ENCODE assay signal across 9 cellular contexts in the genomic region with DNA sequence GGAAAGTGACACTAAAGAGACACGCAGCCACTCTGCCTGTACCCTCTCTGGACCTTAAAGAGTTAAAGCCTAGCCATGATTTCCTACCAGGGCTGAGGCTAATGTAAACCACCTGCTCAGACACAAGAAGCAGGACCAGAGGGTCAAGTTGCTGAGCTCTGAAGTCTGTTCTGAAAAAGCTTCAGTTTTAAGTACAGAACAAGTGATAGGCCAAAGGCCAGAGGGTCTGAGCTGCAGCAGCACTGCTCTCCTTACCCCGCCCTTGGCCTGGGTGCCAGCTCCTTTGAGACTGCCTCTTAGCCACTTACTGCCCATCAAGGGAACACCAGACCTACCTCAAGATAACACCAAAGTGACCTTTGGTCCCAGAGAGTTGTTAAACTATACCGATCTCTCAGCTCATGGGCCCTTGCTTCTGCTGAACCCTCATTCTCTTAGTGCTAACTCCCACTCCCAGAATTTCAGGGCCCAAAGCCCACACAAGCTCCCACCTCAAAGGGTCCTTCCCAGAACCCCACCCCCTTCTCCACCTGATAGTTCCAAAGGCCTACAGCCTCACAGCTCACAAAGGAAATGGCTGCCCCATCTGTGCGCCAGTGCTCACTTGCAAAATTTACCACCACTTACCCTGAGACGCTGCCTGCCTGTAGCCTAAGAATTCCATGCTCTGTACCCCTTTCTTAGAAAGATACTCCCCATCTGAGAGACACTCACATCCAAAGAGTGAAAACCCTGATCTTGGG. TPM values are rescaled to one million over a fixed set of nuclear protein-coding genes. Genes with fewer than 3 reads are reported as not detected.
DNase-seq lines count a peak whose midpoint lies in the region; ATAC-seq, FAIRE-seq and TF ChIP-seq lines count a peak whose summit lies in the region.
"Had no signal": no experiment of that assay in that cellular context is flagged by ENCODE, and none has a peak within 500 bp of the region (broad histone marks: within the 10 kb centered on the region; RNA-seq: fewer than 3 reads in every experiment).

No MANE protein-coding gene starts in this region.

- WGBS in GM12878 (ENCODE audit: insufficient coverage, insufficient replicate concordance, low lambda C conversion rate, missing lambda C conversion rate): 75% methylated on average over 5 of the region's 5 CpGs
- WGBS in HepG2 (ENCODE audit: low lambda C conversion rate): 89% methylated on average over 3 of the region's 5 CpGs
- 54% methylated on average over 5 of the region's 5 CpGs for WGBS in thymus

- DNase-seq in NCI-H2171 treated with DMSO at 0.1 percent for 48 hours (lab: John Stamatoyannopoulos, UW) (peak; percentile 24), NCI-H2171 (lab: John Stamatoyannopoulos, UW) (no peak), GM12878 (ENCODE audit: low read depth, low spot score) (no peak), HepG2 (ENCODE audit: low spot score) (no peak)
- DNase-seq: activated CD4-positive, CD25-positive, alpha-beta regulatory T cell had no signal

- CTCF ChIA-PET in GM12878 (lab: Yijun Ruan, JAX): interaction anchor here (0.9 to 4.4 kb wide), 19 partner anchors 8 to 392 kb away, joined by 3 to 63 read pairs (median 5); no protein-coding TSS in a partner anchor
- CTCF ChIA-PET in HepG2 (lab: Yijun Ruan, JAX; ENCODE audit: low intra/inter-chr PET ratio, low total read pairs): no interaction called here

- ATAC-seq in GM12878: peak; percentile 13
- no peak for ATAC-seq in HepG2
- no peak for ATAC-seq in HG03097 (IDR thresholded peaks at IDR 0.05; ENCODE audit: low FRiP score, unreplicated experiment)
- no peak for ATAC-seq in HG02970 (IDR thresholded peaks at IDR 0.05; ENCODE audit: low FRiP score, unreplicated experiment)
- no peak for ATAC-seq in HG02798 (IDR thresholded peaks at IDR 0.05; ENCODE audit: poor library complexity, unreplicated experiment)

- BruUV-seq in GM12878 (replicated peaks; lab: Mats Ljungman, UMichigan) (no TSS peak), HepG2 (replicated peaks; lab: Mats Ljungman, UMichigan) (no TSS peak)

- H3K27me3 ChIP-seq in GM12878 (replicated peaks in 1 of 2; ENCODE audit: control insufficient read depth in 2 of 2, insufficient read depth in 2 of 2, low read length in 1 of 2) (no peaks in the 10 kb centered on the region), HepG2 (ENCODE audit: control insufficient read depth in 1 of 2, insufficient read depth in 2 of 2, low read length in 2 of 2) (no peaks in the 10 kb centered on the region; a peak in 1 of 5 replicates), thymus (ENCODE audit: control insufficient read depth, insufficient read depth) (no peaks in the 10 kb centered on the region)

- RAD21 ChIA-PET in GM12878 (lab: Charles Lee; ENCODE audit: unreplicated experiment): interaction anchor here (0.6 to 4.7 kb wide), 15 partner anchors 8 to 392 kb away, joined by 3 to 46 read pairs (median 7); partner anchors contain the start of gene ANAPC15

- peak overlapping the region; percentile 65 for H3K4me3 ChIP-seq in GM12878
- peak overlapping the region; percentile 56 to 77 (median 62); a peak in 5 of 6 replicates for H3K4me3 ChIP-seq in HepG2 (replicated peaks in 1 of 3; ENCODE audit: insufficient read depth in 1 of 3, low read depth in 2 of 3, low read length in 3 of 3)
- H3K4me3 ChIP-seq in thymus (ENCODE audit: low read length): peak overlapping the region; percentile 61

- H3K9me3 ChIP-seq in GM12878 (replicated peaks; ENCODE audit: control insufficient read depth, insufficient read depth, low read length) (no peaks in the 10 kb centered on the region), HepG2 (ENCODE audit: low read length) (no peaks in the 10 kb centered on the region), thymus (ENCODE audit: control insufficient read depth) (no peaks in the 10 kb centered on the region)

- SMC1A ChIA-PET in GM12878 (lab: Charles Lee; ENCODE audit: uncharacterized antibody, unreplicated experiment): interaction anchor here (0.7 to 4.3 kb wide), 18 partner anchors 8 to 104 kb away, joined by 3 to 48 read pairs (median 9); no protein-coding TSS in a partner anchor

- in situ Hi-C loops in GM12878 (cut with MboI) (no loop called here), HepG2 (cut with HindIII; ENCODE audit: extremely low pct_ligation_motif_present, low pct_unique_long_range_greater_than_20kb) (no loop called here)

- intact Hi-C loops in GM12878 (cut with micrococcal nuclease; ENCODE audit: unreplicated experiment) (no loop called here), HepG2 (cut with micrococcal nuclease; ENCODE audit: unreplicated experiment) (no loop called here)

- TF ChIP-seq POLR2A in GM12878 (IDR thresholded peaks at IDR 0.05; ENCODE audit: low read depth, low read length): no peak
- no peak for TF ChIP-seq POLR2A in HepG2 (IDR thresholded peaks at IDR 0.05; ENCODE audit: insufficient read depth in 1 of 2, low read depth in 2 of 2, low read length in 2 of 2)

- TF ChIP-seq EP300 in GM12878 (IDR thresholded peaks at IDR 0.05; ENCODE audit: borderline replicate concordance in 1 of 2, control insufficient read depth in 1 of 2, low read depth in 2 of 2, low read length in 2 of 2) (no peak), HepG2 (IDR thresholded peaks at IDR 0.05; ENCODE audit: low read depth in 2 of 2, low read length in 2 of 2) (no peak), HepG2 (CRISPR knock-in tag; IDR thresholded peaks at IDR 0.05; ENCODE audit: borderline replicate concordance) (no peak)

- POLR2A ChIA-PET in GM12878 (lab: Charles Lee) (interaction anchor here (0.5 to 3.9 kb wide), 12 partner anchors 29 to 184 kb away, joined by 3 to 15 read pairs (median 6); partner anchors contain the start of gene ANAPC15), HepG2 (lab: Yijun Ruan, JAX) (interaction anchor here (0.9 to 4.1 kb wide), 10 partner anchors 10 to 73 kb away, joined by 3 to 37 read pairs (median 8); partner anchors contain the start of genes ANAPC15 and LRRC51)

- H3K9ac ChIP-seq in GM12878 (ENCODE audit: control insufficient read depth, insufficient read depth, low read length) (peak overlapping the region; percentile 82), HepG2 (ENCODE audit: insufficient read depth, low read depth, low read length) (peak overlapping the region; percentile 76; the same call in 1 of the 2 replicates)

- H4K20me1 ChIP-seq in GM12878 (ENCODE audit: control insufficient read depth, insufficient read depth): no peaks in the 10 kb centered on the region
- H4K20me1 ChIP-seq in HepG2 (ENCODE audit: insufficient read depth, low read length): no peaks in the 10 kb centered on the region

- TF ChIP-seq CTCF in GM12878 (IDR thresholded peaks at IDR 0.05 in 2 of 3, conservative IDR thresholded peaks at IDR 0.05 in 1 of 3; ENCODE audit: control insufficient read depth in 2 of 3, extremely low read depth in 1 of 3, insufficient read depth in 1 of 3, low read depth in 3 of 3, low read length in 3 of 3): no peak
- no peak for TF ChIP-seq CTCF in HepG2 (CRISPR knock-in tag; IDR thresholded peaks at IDR 0.05)

- peak overlapping the region; percentile 35; the same call in 1 of the 2 replicates for H2AFZ ChIP-seq in GM12878 (ENCODE audit: control insufficient read depth, low read depth, low read length)
- H2AFZ ChIP-seq in HepG2 (ENCODE audit: low read length): no peak overlapping the region

- H3K4me1 ChIP-seq in GM12878 (ENCODE audit: control insufficient read depth, insufficient read depth, low read length): peaks cover 35% of the 10 kb centered on the region
- peaks cover 54% of the 10 kb centered on the region for H3K4me1 ChIP-seq in HepG2 (ENCODE audit: insufficient read depth, low read length)
- H3K4me1 ChIP-seq in thymus (ENCODE audit: control insufficient read depth, insufficient read depth, low read length): peaks cover 42% of the 10 kb centered on the region

- FAIRE-seq in GM12878 (lab: Jason Lieb, UNC): no peak
- no peak for FAIRE-seq in HepG2 (lab: Jason Lieb, UNC)

- H3K27ac ChIP-seq in GM12878 (ENCODE audit: control insufficient read depth, insufficient read depth): peak overlapping the region; percentile 71
- H3K27ac ChIP-seq in HepG2 (ENCODE audit: extremely low read length, insufficient read depth, low read length): peak overlapping the region; percentile 86
- peak overlapping the region; percentile 100 for H3K27ac ChIP-seq in thymus (ENCODE audit: low read depth)

- TF ChIP-seq RAD21 in GM12878 (IDR thresholded peaks at IDR 0.05; ENCODE audit: insufficient read depth, low read depth, low read length): no peak
- TF ChIP-seq RAD21 in HepG2 (CRISPR knock-in tag; IDR thresholded peaks at IDR 0.05): no peak

- peaks cover 0 to 15% of the 10 kb centered on the region in 2 experiments; a peak in 3 of 4 replicates for H3K36me3 ChIP-seq in GM12878 (ENCODE audit: control insufficient read depth in 2 of 2, insufficient read depth in 2 of 2, low read length in 1 of 2)
- H3K36me3 ChIP-seq in HepG2 (replicated peaks in 1 of 2; ENCODE audit: control insufficient read depth in 1 of 2, insufficient read depth in 2 of 2, low read length in 2 of 2): peaks cover 4 to 10% of the 10 kb centered on the region in 2 experiments; a peak in 3 of 5 replicates
- H3K36me3 ChIP-seq in thymus (ENCODE audit: control insufficient read depth, insufficient read depth): peaks cover 15% of the 10 kb centered on the region

- peaks cover 73% of the 10 kb centered on the region for H3K79me2 ChIP-seq in GM12878 (ENCODE audit: control insufficient read depth, insufficient read depth, low read length)
- H3K79me2 ChIP-seq in HepG2 (ENCODE audit: insufficient read depth, low read length): peaks cover 63% of the 10 kb centered on the region

- peak overlapping the region; percentile 88 for H3K4me2 ChIP-seq in GM12878 (ENCODE audit: control insufficient read depth, insufficient read depth)
- peak overlapping the region; percentile 97 for H3K4me2 ChIP-seq in HepG2 (ENCODE audit: low read depth, low read length)

RNA-seq across cellular contexts. Expression of gene IL18BP, which starts 40.6 kb away (rescaled TPM):
- 42.0 and 53.6 TPM in 2 replicates for total RNA-seq in GM12878 (2013; cell fraction: nucleolus; rRNA removed)
- 4.9 and 5.5 TPM in 2 replicates for total RNA-seq in GM12878 (2014; rRNA removed)
- 5.0 and 5.9 TPM in 2 replicates for total RNA-seq in GM12878 (2014; rRNA removed; fragmentation: Illumina TruSeq; extraction: Trizol)
- 16.3 and 19.0 TPM in 2 replicates for total RNA-seq in GM12878 (2021)
- polyA plus RNA-seq in GM12878 (2011; ENCODE audit: low read depth): 15.3 TPM
- polyA plus RNA-seq in GM12878 (2011; rRNA removed): 9.2 and 11.8 TPM in 2 replicates
- 6.1 and 7.4 TPM in 2 replicates for polyA plus RNA-seq in GM12878 (2011; cell fraction: cytosol; rRNA removed)
- 88.6 and 89.9 TPM in 2 replicates for polyA plus RNA-seq in GM12878 (2011; cell fraction: nucleus; rRNA removed)
- polyA plus RNA-seq in GM12878 (2012): 14.2 and 16.9 TPM in 2 replicates
- 13.7 and 15.9 TPM in 2 replicates for polyA plus RNA-seq in GM12878 (2014; fragmentation: Illumina TruSeq; extraction: Trizol)
- polyA plus RNA-seq in GM12878 (2014; fragmentation: Nextera tagmentation; extraction: Ambion mirVana): 1 to 10 TPM; 2.6 to 3.5 TPM
- polyA plus RNA-seq in GM12878 (2014; rRNA removed): 18.1 and 23.4 TPM in 2 replicates
- 10 to 100 TPM; 10.2 to 11.1 TPM for polyA plus RNA-seq in GM12878 (2016; fragmentation: Nextera tagmentation; extraction: Ambion mirVana)
- polyA minus RNA-seq in GM12878 (2011; rRNA and poly(A)+ RNA removed): 14.6 and 16.2 TPM in 2 replicates
- 2.2 and 2.3 TPM in 2 replicates for polyA minus RNA-seq in GM12878 (2011; cell fraction: cytosol; rRNA and poly(A)+ RNA removed)
- polyA minus RNA-seq in GM12878 (2011; cell fraction: nucleus; rRNA and poly(A)+ RNA removed): 14.4 and 21.9 TPM in 2 replicates
- 1.0 and 4.1 TPM in 2 replicates for total RNA-seq in HepG2 (2016; rRNA removed; fragmentation: Illumina TruSeq; extraction: Trizol)
- total RNA-seq in HepG2 (2016; cell fraction: cytosol; rRNA removed; fragmentation: Illumina TruSeq; extraction: Trizol; ENCODE audit: low read depth): 0.40 and 0.44 TPM in 2 replicates
- 0.56 and 5.0 TPM in 2 replicates for total RNA-seq in HepG2 (2016; cell fraction: insoluble cytoplasmic fraction; rRNA removed; fragmentation: Illumina TruSeq; extraction: Trizol)
- total RNA-seq in HepG2 (2016; cell fraction: membrane; rRNA removed; fragmentation: Illumina TruSeq; extraction: Trizol): 0.83 and 0.93 TPM in 2 replicates
- total RNA-seq in HepG2 (2016; cell fraction: nucleus; rRNA removed; fragmentation: Illumina TruSeq; extraction: Trizol): 9.0 and 13.2 TPM in 2 replicates
- 12.6 and 12.8 TPM in 2 replicates for polyA plus RNA-seq in HepG2 (2011; rRNA removed)
- polyA plus RNA-seq in HepG2 (2011; cell fraction: cytosol; rRNA removed): 2.0 and 3.4 TPM in 2 replicates
- 74.1 and 107 TPM in 2 replicates for polyA plus RNA-seq in HepG2 (2011; cell fraction: nucleus; rRNA removed)
- 6.4 and 9.6 TPM in 2 replicates for polyA plus RNA-seq in HepG2 (2012)
- 0.65 and 0.94 TPM in 2 replicates for polyA plus RNA-seq in HepG2 (2016; cell fraction: cytosol; fragmentation: Illumina TruSeq; extraction: Trizol; ENCODE audit: low read depth)
- 0.89 and 1.3 TPM in 2 replicates for polyA plus RNA-seq in HepG2 (2016; cell fraction: insoluble cytoplasmic fraction; fragmentation: Illumina TruSeq; extraction: Trizol; ENCODE audit: low read depth)
- polyA plus RNA-seq in HepG2 (2016; cell fraction: membrane; fragmentation: Illumina TruSeq; extraction: Trizol; ENCODE audit: low read depth): 1.1 and 1.4 TPM in 2 replicates
- polyA plus RNA-seq in HepG2 (2016; cell fraction: nucleus; fragmentation: Illumina TruSeq; extraction: Trizol; ENCODE audit: insufficient read depth, low read depth): 40.3 and 43.0 TPM in 2 replicates
- polyA minus RNA-seq in HepG2 (2011; rRNA and poly(A)+ RNA removed; ENCODE audit: low replicate concordance): 13.0 and 17.5 TPM in 2 replicates
- polyA minus RNA-seq in HepG2 (2011; cell fraction: cytosol; rRNA and poly(A)+ RNA removed): 1.2 and 1.4 TPM in 2 replicates
- polyA minus RNA-seq in HepG2 (2011; cell fraction: nucleus; rRNA and poly(A)+ RNA removed): 18.8 and 20.0 TPM in 2 replicates
- 10.8 TPM for polyA plus RNA-seq in thymus

RNA-seq across cellular contexts. Expression of gene NUMA1, which starts 41.1 kb away (rescaled TPM):
- total RNA-seq in GM12878 (2013; cell fraction: nucleolus; rRNA removed): 241 and 261 TPM in 2 replicates
- 82.3 and 88.1 TPM in 2 replicates for total RNA-seq in GM12878 (2014; rRNA removed)
- total RNA-seq in GM12878 (2014; rRNA removed; fragmentation: Illumina TruSeq; extraction: Trizol): 44.3 TPM in 2 replicates
- total RNA-seq in GM12878 (2021): 102 and 111 TPM in 2 replicates
- polyA plus RNA-seq in GM12878 (2011; ENCODE audit: low read depth): 53.5 TPM
- polyA plus RNA-seq in GM12878 (2011; rRNA removed): 32.7 and 61.5 TPM in 2 replicates
- 69.4 and 72.3 TPM in 2 replicates for polyA plus RNA-seq in GM12878 (2011; cell fraction: cytosol; rRNA removed)
- 236 and 254 TPM in 2 replicates for polyA plus RNA-seq in GM12878 (2011; cell fraction: nucleus; rRNA removed)
- polyA plus RNA-seq in GM12878 (2012): 95.7 and 106 TPM in 2 replicates
- polyA plus RNA-seq in GM12878 (2014; fragmentation: Illumina TruSeq; extraction: Trizol): 36.7 and 60.6 TPM in 2 replicates
- 1 to 10 TPM; 5.5 to 7.1 TPM for polyA plus RNA-seq in GM12878 (2014; fragmentation: Nextera tagmentation; extraction: Ambion mirVana)
- polyA plus RNA-seq in GM12878 (2014; rRNA removed): 77.3 and 84.6 TPM in 2 replicates
- polyA plus RNA-seq in GM12878 (2016; fragmentation: Nextera tagmentation; extraction: Ambion mirVana): 10 to 100 TPM; 58.1 to 63.5 TPM
- polyA minus RNA-seq in GM12878 (2011; rRNA and poly(A)+ RNA removed): 115 and 125 TPM in 2 replicates
- polyA minus RNA-seq in GM12878 (2011; cell fraction: cytosol; rRNA and poly(A)+ RNA removed): 46.7 and 48.0 TPM in 2 replicates
- 90.7 and 135 TPM in 2 replicates for polyA minus RNA-seq in GM12878 (2011; cell fraction: nucleus; rRNA and poly(A)+ RNA removed)
- 60.2 and 67.7 TPM in 2 replicates for total RNA-seq in HepG2 (2016; rRNA removed; fragmentation: Illumina TruSeq; extraction: Trizol)
- 5.2 and 6.6 TPM in 2 replicates for total RNA-seq in HepG2 (2016; cell fraction: cytosol; rRNA removed; fragmentation: Illumina TruSeq; extraction: Trizol; ENCODE audit: low read depth)
- total RNA-seq in HepG2 (2016; cell fraction: insoluble cytoplasmic fraction; rRNA removed; fragmentation: Illumina TruSeq; extraction: Trizol): 55.8 and 59.6 TPM in 2 replicates
- total RNA-seq in HepG2 (2016; cell fraction: membrane; rRNA removed; fragmentation: Illumina TruSeq; extraction: Trizol): 16.9 and 17.1 TPM in 2 replicates
- total RNA-seq in HepG2 (2016; cell fraction: nucleus; rRNA removed; fragmentation: Illumina TruSeq; extraction: Trizol): 51.9 and 58.7 TPM in 2 replicates
- polyA plus RNA-seq in HepG2 (2011; rRNA removed): 57.3 and 65.8 TPM in 2 replicates
- 23.8 and 38.7 TPM in 2 replicates for polyA plus RNA-seq in HepG2 (2011; cell fraction: cytosol; rRNA removed)
- polyA plus RNA-seq in HepG2 (2011; cell fraction: nucleus; rRNA removed): 197 and 254 TPM in 2 replicates
- 47.1 and 54.6 TPM in 2 replicates for polyA plus RNA-seq in HepG2 (2012)
- polyA plus RNA-seq in HepG2 (2016; cell fraction: cytosol; fragmentation: Illumina TruSeq; extraction: Trizol; ENCODE audit: low read depth): 2.2 and 2.8 TPM in 2 replicates
- polyA plus RNA-seq in HepG2 (2016; cell fraction: insoluble cytoplasmic fraction; fragmentation: Illumina TruSeq; extraction: Trizol; ENCODE audit: low read depth): 26.9 and 40.2 TPM in 2 replicates
- polyA plus RNA-seq in HepG2 (2016; cell fraction: membrane; fragmentation: Illumina TruSeq; extraction: Trizol; ENCODE audit: low read depth): 4.8 and 6.1 TPM in 2 replicates
- 97.1 and 105 TPM in 2 replicates for polyA plus RNA-seq in HepG2 (2016; cell fraction: nucleus; fragmentation: Illumina TruSeq; extraction: Trizol; ENCODE audit: insufficient read depth, low read depth)
- polyA minus RNA-seq in HepG2 (2011; rRNA and poly(A)+ RNA removed; ENCODE audit: low replicate concordance): 229 and 402 TPM in 2 replicates
- polyA minus RNA-seq in HepG2 (2011; cell fraction: cytosol; rRNA and poly(A)+ RNA removed): 45.5 and 48.0 TPM in 2 replicates
- polyA minus RNA-seq in HepG2 (2011; cell fraction: nucleus; rRNA and poly(A)+ RNA removed): 93.7 and 98.8 TPM in 2 replicates
- 210 TPM for polyA plus RNA-seq in thymus

RNA-seq across cellular contexts. Expression of gene LRRC51, which starts 41.4 kb away (rescaled TPM):
- total RNA-seq in GM12878 (2013; cell fraction: nucleolus; rRNA removed): 1.3 and 1.4 TPM in 2 replicates
- total RNA-seq in GM12878 (2014; rRNA removed) (4.0 and 5.6 TPM in 2 replicates), GM12878 (2014; rRNA removed; fragmentation: Illumina TruSeq; extraction: Trizol) (4.1 and 4.7 TPM in 2 replicates), GM12878 (2021) (2.6 and 5.5 TPM in 2 replicates), HepG2 (2016; rRNA removed; fragmentation: Illumina TruSeq; extraction: Trizol) (6.0 and 6.4 TPM in 2 replicates)
- 2.8 TPM for polyA plus RNA-seq in GM12878 (2011; ENCODE audit: low read depth)
- polyA plus RNA-seq in GM12878 (2011; rRNA removed) (6.1 and 8.6 TPM in 2 replicates), GM12878 (2014; fragmentation: Illumina TruSeq; extraction: Trizol) (6.4 and 11.7 TPM in 2 replicates), GM12878 (2014; fragmentation: Nextera tagmentation; extraction: Ambion mirVana) (1 to 10 TPM; 4.7 to 6.2 TPM), GM12878 (2014; rRNA removed) (7.5 and 7.8 TPM in 2 replicates), GM12878 (2016; fragmentation: Nextera tagmentation; extraction: Ambion mirVana) (1 to 10 TPM; 3.1 to 6.1 TPM), HepG2 (2011; rRNA removed) (3.4 and 5.3 TPM in 2 replicates), thymus (5.3 TPM)
- 7.7 and 9.9 TPM in 2 replicates for polyA plus RNA-seq in GM12878 (2011; cell fraction: cytosol; rRNA removed)
- 3.6 and 5.0 TPM in 2 replicates for polyA plus RNA-seq in GM12878 (2011; cell fraction: nucleus; rRNA removed)
- 3.6 and 7.1 TPM in 2 replicates for polyA plus RNA-seq in GM12878 (2012)
- polyA minus RNA-seq in GM12878 (2011; rRNA and poly(A)+ RNA removed): 8.6 and 10.5 TPM in 2 replicates
- 1.6 and 6.0 TPM in 2 replicates for polyA minus RNA-seq in GM12878 (2011; cell fraction: cytosol; rRNA and poly(A)+ RNA removed)
- polyA minus RNA-seq in GM12878 (2011; cell fraction: nucleus; rRNA and poly(A)+ RNA removed): 0.73 and 1.4 TPM in 2 replicates
- 5.0 and 9.1 TPM in 2 replicates for total RNA-seq in HepG2 (2016; cell fraction: cytosol; rRNA removed; fragmentation: Illumina TruSeq; extraction: Trizol; ENCODE audit: low read depth)
- total RNA-seq in HepG2 (2016; cell fraction: insoluble cytoplasmic fraction; rRNA removed; fragmentation: Illumina TruSeq; extraction: Trizol): 5.4 and 7.4 TPM in 2 replicates
- total RNA-seq in HepG2 (2016; cell fraction: membrane; rRNA removed; fragmentation: Illumina TruSeq; extraction: Trizol): 11.2 and 16.0 TPM in 2 replicates
- 1.8 TPM in 2 replicates for total RNA-seq in HepG2 (2016; cell fraction: nucleus; rRNA removed; fragmentation: Illumina TruSeq; extraction: Trizol)
- polyA plus RNA-seq in HepG2 (2011; cell fraction: cytosol; rRNA removed): 4.4 and 18.0 TPM in 2 replicates
- polyA plus RNA-seq in HepG2 (2011; cell fraction: nucleus; rRNA removed): 3.6 and 3.9 TPM in 2 replicates
- 2.3 and 4.8 TPM in 2 replicates for polyA plus RNA-seq in HepG2 (2012)
- polyA plus RNA-seq in HepG2 (2016; cell fraction: cytosol; fragmentation: Illumina TruSeq; extraction: Trizol; ENCODE audit: low read depth): 11.7 and 14.5 TPM in 2 replicates
- 6.4 and 8.4 TPM in 2 replicates for polyA plus RNA-seq in HepG2 (2016; cell fraction: insoluble cytoplasmic fraction; fragmentation: Illumina TruSeq; extraction: Trizol; ENCODE audit: low read depth)
- 8.9 and 11.6 TPM in 2 replicates for polyA plus RNA-seq in HepG2 (2016; cell fraction: membrane; fragmentation: Illumina TruSeq; extraction: Trizol; ENCODE audit: low read depth)
- 6.2 and 7.2 TPM in 2 replicates for polyA plus RNA-seq in HepG2 (2016; cell fraction: nucleus; fragmentation: Illumina TruSeq; extraction: Trizol; ENCODE audit: insufficient read depth, low read depth)
- 3.6 and 14.5 TPM in 2 replicates for polyA minus RNA-seq in HepG2 (2011; rRNA and poly(A)+ RNA removed; ENCODE audit: low replicate concordance)
- polyA minus RNA-seq in HepG2 (2011; cell fraction: cytosol; rRNA and poly(A)+ RNA removed): 1.5 and 4.6 TPM in 2 replicates
- polyA minus RNA-seq in HepG2 (2011; cell fraction: nucleus; rRNA and poly(A)+ RNA removed): 1.3 and 1.6 TPM in 2 replicates
